In the genomic region with DNA sequence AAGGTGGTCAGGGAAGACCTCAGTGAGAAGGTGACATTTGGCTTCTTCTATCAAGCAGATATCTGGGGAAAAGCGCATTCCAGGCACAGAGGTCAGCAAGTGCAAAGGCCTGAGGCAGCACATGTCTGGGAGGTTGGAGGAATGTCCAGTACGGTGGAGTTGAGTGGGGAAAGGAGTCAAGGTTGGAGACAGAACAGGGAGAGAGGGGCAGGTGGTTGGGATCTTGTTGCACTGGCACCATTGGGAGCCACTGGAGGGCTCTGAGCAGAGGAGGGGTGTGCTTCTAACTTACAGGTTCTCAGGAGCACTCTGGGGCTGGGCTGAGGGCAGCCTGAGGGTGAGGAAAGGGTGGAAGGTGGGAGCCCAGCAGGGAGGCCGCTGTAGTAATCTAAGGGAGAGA, we compare ENCODE assay signal across 4 cellular contexts.
TF ChIP-seq lines count a peak whose summit lies in the region.

No MANE protein-coding gene starts in this region.

TF ChIP-seq in SK-N-SH treated with all-trans-retinoic acid at 6 μM for 48 hours, 23 proteins besides CTCF, POLR2A, EP300 and RAD21 (continues in another document):
- no peak for TF ChIP-seq BACH2 (CRISPR knock-in tag; IDR thresholded peaks at IDR 0.05; ENCODE audit: borderline replicate concordance)
- no peak for TF ChIP-seq CSDC2 (CRISPR knock-in tag; IDR thresholded peaks at IDR 0.05)
- no peak for TF ChIP-seq GLIS3 (CRISPR knock-in tag; IDR thresholded peaks at IDR 0.05)
- TF ChIP-seq, protein P1, sequence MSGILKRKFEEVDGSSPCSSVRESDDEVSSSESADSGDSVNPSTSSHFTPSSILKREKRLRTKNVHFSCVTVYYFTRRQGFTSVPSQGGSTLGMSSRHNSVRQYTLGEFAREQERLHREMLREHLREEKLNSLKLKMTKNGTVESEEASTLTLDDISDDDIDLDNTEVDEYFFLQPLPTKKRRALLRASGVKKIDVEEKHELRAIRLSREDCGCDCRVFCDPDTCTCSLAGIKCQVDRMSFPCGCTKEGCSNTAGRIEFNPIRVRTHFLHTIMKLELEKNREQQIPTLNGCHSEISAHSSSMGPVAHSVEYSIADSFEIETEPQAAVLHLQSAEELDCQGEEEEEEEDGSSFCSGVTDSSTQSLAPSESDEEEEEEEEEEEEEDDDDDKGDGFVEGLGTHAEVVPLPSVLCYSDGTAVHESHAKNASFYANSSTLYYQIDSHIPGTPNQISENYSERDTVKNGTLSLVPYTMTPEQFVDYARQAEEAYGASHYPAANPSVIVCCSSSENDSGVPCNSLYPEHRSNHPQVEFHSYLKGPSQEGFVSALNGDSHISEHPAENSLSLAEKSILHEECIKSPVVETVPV (CRISPR knock-in tag; IDR thresholded peaks at IDR 0.05) = no peak
- TF ChIP-seq ZFP3 (CRISPR knock-in tag; IDR thresholded peaks at IDR 0.05) = no peak
- no peak for TF ChIP-seq ZNF565 (CRISPR knock-in tag; conservative IDR thresholded peaks at IDR 0.05; ENCODE audit: low read depth)
- TF ChIP-seq, protein P2, sequence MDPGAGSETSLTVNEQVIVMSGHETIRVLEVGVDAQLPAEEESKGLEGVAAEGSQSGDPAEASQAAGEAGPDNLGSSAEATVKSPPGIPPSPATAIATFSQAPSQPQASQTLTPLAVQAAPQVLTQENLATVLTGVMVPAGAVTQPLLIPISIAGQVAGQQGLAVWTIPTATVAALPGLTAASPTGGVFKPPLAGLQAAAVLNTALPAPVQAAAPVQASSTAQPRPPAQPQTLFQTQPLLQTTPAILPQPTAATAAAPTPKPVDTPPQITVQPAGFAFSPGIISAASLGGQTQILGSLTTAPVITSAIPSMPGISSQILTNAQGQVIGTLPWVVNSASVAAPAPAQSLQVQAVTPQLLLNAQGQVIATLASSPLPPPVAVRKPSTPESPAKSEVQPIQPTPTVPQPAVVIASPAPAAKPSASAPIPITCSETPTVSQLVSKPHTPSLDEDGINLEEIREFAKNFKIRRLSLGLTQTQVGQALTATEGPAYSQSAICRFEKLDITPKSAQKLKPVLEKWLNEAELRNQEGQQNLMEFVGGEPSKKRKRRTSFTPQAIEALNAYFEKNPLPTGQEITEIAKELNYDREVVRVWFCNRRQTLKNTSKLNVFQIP (CRISPR knock-in tag; IDR thresholded peaks at IDR 0.05; ENCODE audit: borderline replicate concordance, low read depth) = no peak
- no peak for TF ChIP-seq OSR1 (CRISPR knock-in tag; IDR thresholded peaks at IDR 0.05)

TF ChIP-seq in SK-N-SH, 30 proteins besides CTCF, POLR2A, EP300 and RAD21:
- TF ChIP-seq, protein P3, sequence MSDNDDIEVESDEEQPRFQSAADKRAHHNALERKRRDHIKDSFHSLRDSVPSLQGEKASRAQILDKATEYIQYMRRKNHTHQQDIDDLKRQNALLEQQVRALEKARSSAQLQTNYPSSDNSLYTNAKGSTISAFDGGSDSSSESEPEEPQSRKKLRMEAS (IDR thresholded peaks at IDR 0.05; ENCODE audit: low read depth) = no peak
- no peak for TF ChIP-seq GATA2 (CRISPR knock-in tag; IDR thresholded peaks at IDR 0.05)
- TF ChIP-seq MEF2A (IDR thresholded peaks at IDR 0.05; ENCODE audit: borderline replicate concordance, low read depth) = no peak
- no peak for TF ChIP-seq TAF1 (IDR thresholded peaks at IDR 0.05; ENCODE audit: borderline replicate concordance, low read depth, low read length)
- no peak for TF ChIP-seq GABPA (IDR thresholded peaks at IDR 0.05; ENCODE audit: low read depth)
- no peak for TF ChIP-seq RCOR1 (IDR thresholded peaks at IDR 0.05; ENCODE audit: low read length)
- TF ChIP-seq MXI1 (IDR thresholded peaks at IDR 0.05; ENCODE audit: low read depth, low read length) = no peak
- no peak for TF ChIP-seq TCF12 (IDR thresholded peaks at IDR 0.05)
- no peak for TF ChIP-seq EZH2phosphoT487 (IDR thresholded peaks at IDR 0.05; ENCODE audit: borderline replicate concordance, low read depth)
- TF ChIP-seq NRF1 (IDR thresholded peaks at IDR 0.05; ENCODE audit: low read depth, low read length) = no peak
- no peak for TF ChIP-seq POLR2AphosphoS5 (IDR thresholded peaks at IDR 0.05; ENCODE audit: low read depth, low read length)
- TF ChIP-seq ELF1 (IDR thresholded peaks at IDR 0.05) = no peak
- TF ChIP-seq, protein P4, sequence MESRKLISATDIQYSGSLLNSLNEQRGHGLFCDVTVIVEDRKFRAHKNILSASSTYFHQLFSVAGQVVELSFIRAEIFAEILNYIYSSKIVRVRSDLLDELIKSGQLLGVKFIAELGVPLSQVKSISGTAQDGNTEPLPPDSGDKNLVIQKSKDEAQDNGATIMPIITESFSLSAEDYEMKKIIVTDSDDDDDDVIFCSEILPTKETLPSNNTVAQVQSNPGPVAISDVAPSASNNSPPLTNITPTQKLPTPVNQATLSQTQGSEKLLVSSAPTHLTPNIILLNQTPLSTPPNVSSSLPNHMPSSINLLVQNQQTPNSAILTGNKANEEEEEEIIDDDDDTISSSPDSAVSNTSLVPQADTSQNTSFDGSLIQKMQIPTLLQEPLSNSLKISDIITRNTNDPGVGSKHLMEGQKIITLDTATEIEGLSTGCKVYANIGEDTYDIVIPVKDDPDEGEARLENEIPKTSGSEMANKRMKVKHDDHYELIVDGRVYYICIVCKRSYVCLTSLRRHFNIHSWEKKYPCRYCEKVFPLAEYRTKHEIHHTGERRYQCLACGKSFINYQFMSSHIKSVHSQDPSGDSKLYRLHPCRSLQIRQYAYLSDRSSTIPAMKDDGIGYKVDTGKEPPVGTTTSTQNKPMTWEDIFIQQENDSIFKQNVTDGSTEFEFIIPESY (IDR thresholded peaks at IDR 0.05; ENCODE audit: borderline replicate concordance, low read depth) = no peak
- TF ChIP-seq, protein P5, sequence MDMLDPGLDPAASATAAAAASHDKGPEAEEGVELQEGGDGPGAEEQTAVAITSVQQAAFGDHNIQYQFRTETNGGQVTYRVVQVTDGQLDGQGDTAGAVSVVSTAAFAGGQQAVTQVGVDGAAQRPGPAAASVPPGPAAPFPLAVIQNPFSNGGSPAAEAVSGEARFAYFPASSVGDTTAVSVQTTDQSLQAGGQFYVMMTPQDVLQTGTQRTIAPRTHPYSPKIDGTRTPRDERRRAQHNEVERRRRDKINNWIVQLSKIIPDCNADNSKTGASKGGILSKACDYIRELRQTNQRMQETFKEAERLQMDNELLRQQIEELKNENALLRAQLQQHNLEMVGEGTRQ (IDR thresholded peaks at IDR 0.05; ENCODE audit: borderline replicate concordance, low read depth, low read length) = no peak
- TF ChIP-seq RFX5 (IDR thresholded peaks at IDR 0.05; ENCODE audit: low read length) = no peak
- no peak for TF ChIP-seq SMC3 (IDR thresholded peaks at IDR 0.05; ENCODE audit: low read depth, low read length)
- TF ChIP-seq NFIC (IDR thresholded peaks at IDR 0.05; ENCODE audit: borderline replicate concordance) = no peak
TF ChIP-seq in SK-N-SH: peak in this region for 0.

TF ChIP-seq in IMR-90, 13 proteins besides CTCF, POLR2A, EP300 and RAD21:
- TF ChIP-seq BHLHE40 (IDR thresholded peaks at IDR 0.05; ENCODE audit: low read depth, low read length) = no peak
- TF ChIP-seq RCOR1 (IDR thresholded peaks at IDR 0.05; ENCODE audit: insufficient replicate concordance, low read length) = no peak
- TF ChIP-seq MAFK (IDR thresholded peaks at IDR 0.05; ENCODE audit: low read depth, low read length) = no peak
- TF ChIP-seq CEBPB (IDR thresholded peaks at IDR 0.05; ENCODE audit: low read depth, low read length) = no peak
- TF ChIP-seq, protein P6, sequence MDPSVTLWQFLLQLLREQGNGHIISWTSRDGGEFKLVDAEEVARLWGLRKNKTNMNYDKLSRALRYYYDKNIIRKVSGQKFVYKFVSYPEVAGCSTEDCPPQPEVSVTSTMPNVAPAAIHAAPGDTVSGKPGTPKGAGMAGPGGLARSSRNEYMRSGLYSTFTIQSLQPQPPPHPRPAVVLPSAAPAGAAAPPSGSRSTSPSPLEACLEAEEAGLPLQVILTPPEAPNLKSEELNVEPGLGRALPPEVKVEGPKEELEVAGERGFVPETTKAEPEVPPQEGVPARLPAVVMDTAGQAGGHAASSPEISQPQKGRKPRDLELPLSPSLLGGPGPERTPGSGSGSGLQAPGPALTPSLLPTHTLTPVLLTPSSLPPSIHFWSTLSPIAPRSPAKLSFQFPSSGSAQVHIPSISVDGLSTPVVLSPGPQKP (IDR thresholded peaks at IDR 0.05; ENCODE audit: borderline replicate concordance, low read depth, low read length) = no peak
- no peak for TF ChIP-seq FOS (IDR thresholded peaks at IDR 0.05; ENCODE audit: low read depth, low read length)

TF ChIP-seq in K562, 482 proteins besides CTCF, POLR2A, EP300 and RAD21:
- TF ChIP-seq, protein P7, sequence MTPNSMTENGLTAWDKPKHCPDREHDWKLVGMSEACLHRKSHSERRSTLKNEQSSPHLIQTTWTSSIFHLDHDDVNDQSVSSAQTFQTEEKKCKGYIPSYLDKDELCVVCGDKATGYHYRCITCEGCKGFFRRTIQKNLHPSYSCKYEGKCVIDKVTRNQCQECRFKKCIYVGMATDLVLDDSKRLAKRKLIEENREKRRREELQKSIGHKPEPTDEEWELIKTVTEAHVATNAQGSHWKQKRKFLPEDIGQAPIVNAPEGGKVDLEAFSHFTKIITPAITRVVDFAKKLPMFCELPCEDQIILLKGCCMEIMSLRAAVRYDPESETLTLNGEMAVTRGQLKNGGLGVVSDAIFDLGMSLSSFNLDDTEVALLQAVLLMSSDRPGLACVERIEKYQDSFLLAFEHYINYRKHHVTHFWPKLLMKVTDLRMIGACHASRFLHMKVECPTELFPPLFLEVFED (CRISPR knock-in tag; conservative IDR thresholded peaks at IDR 0.05) = 0 out of 2 replicates have a peak, but pooled peaks have one; percentile 42
- no peak for TF ChIP-seq ZNF436 (CRISPR knock-in tag; IDR thresholded peaks at IDR 0.05)
- peak in 1 of 2 experiments; percentile 20; a peak in 1 of 4 replicates for TF ChIP-seq TEAD1 (CRISPR knock-in tag; IDR thresholded peaks at IDR 0.05)
- peak; percentile 61 for TF ChIP-seq BCOR (IDR thresholded peaks at IDR 0.05)
- TF ChIP-seq, protein P8, sequence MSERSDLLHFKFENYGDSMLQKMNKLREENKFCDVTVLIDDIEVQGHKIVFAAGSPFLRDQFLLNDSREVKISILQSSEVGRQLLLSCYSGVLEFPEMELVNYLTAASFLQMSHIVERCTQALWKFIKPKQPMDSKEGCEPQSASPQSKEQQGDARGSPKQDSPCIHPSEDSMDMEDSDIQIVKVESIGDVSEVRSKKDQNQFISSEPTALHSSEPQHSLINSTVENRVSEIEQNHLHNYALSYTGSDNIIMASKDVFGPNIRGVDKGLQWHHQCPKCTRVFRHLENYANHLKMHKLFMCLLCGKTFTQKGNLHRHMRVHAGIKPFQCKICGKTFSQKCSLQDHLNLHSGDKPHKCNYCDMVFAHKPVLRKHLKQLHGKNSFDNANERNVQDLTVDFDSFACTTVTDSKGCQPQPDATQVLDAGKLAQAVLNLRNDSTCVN (CRISPR knock-in tag; IDR thresholded peaks at IDR 0.05) = no peak
- peak; percentile 21 for TF ChIP-seq RBM25 (IDR thresholded peaks at IDR 0.05; ENCODE audit: low read depth, low read length, severe bottlenecking)
- peak; percentile 75; the same call in 1 of the 2 replicates for TF ChIP-seq SMARCA5 (IDR thresholded peaks at IDR 0.05)
- TF ChIP-seq POLR2B (IDR thresholded peaks at IDR 0.05; ENCODE audit: low read depth, partially characterized antibody) = peak; percentile 38
- no peak for TF ChIP-seq ZFP1 (CRISPR knock-in tag; IDR thresholded peaks at IDR 0.05)
- peak; percentile 45; the same call in 1 of the 2 replicates for TF ChIP-seq SUPT5H (IDR thresholded peaks at IDR 0.05)
TF ChIP-seq in K562: peak in this region for 7.
